In the genomic region with DNA sequence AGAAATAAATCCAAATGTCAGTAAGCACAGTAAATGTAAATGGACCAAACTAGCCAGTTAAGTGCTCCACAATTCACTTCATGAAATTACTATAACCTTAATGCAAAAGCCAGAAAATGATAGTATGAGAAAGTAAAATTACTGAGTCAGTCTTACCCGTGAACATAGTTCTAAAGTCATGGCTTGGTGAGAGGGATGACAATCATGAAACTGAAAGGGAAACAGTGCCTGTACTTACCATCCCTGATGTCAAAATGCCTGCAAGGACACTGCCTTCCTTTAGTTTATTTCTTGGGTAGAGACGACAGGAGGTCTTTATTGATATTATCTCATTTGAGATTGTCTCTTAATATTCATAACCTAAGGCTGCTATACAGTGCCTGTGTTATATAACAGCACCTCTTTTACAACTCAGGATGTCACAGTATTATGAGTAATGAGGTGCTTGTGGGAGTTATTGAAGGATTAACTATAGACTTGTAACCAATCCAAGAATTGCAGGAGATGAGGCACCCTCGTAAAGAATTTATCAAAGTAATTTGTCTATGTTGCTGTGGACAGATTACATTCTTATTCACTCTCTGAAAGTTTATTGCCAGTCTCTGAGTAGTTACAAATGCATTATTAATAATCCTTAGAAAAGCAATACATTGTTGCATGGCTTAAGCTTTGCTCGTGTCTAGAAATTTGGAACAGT, we compare ENCODE assay signal across 12 cellular contexts.
A peak's percentile ranks its signal among the peaks of the same experiment; 100 is the strongest.
DNase-seq lines count a peak whose midpoint lies in the region; ATAC-seq, FAIRE-seq and TF ChIP-seq lines count a peak whose summit lies in the region.
"Had no signal": no experiment of that assay in that cellular context is flagged by ENCODE, and none has a peak within 500 bp of the region (broad histone marks: within the 10 kb centered on the region; RNA-seq: fewer than 3 reads in every experiment).

No MANE protein-coding gene starts in this region.

- H3K9ac ChIP-seq in GM23248 = no peak overlapping the region

- WGBS in GM23248 (ENCODE audit: low coverage in 1 of 2, low lambda C conversion rate in 2 of 2, missing lambda C conversion rate in 2 of 2), 2 experiments = 2 to 4% methylated on average over 4 of the region's 4 CpGs

- no peaks in the 10 kb centered on the region for H3K9me3 ChIP-seq in GM23248 (ENCODE audit: low read depth)

- no peaks in the 10 kb centered on the region for H3F3A ChIP-seq in GM23248 (ENCODE audit: insufficient read depth)

- no peaks in the 10 kb centered on the region for H3K4me1 Mint-ChIP-seq in activated CD8-positive, alpha-beta T cell treated with anti-CD3 and anti-CD28 coated beads for 36 hours (ENCODE audit: low read depth)
- H3K4me1 Mint-ChIP-seq in activated CD8-positive, alpha-beta T cell treated with anti-CD3 and anti-CD28 coated beads, Interleukin-2, amount 10 ng/mL, durations not matched to agents 7 days and 5 days (ENCODE audit: low read depth) = no peaks in the 10 kb centered on the region

- no peak for FAIRE-seq in HTR-8/SVneo (lab: Jason Lieb, UNC)
- FAIRE-seq: A204.1 had no signal

- no peak overlapping the region for H3K4me2 ChIP-seq in GM23248 (ENCODE audit: unreplicated experiment)

- no peak for TF ChIP-seq CTCF in activated CD8-positive, alpha-beta T cell treated with anti-CD3 and anti-CD28 coated beads for 36 hours (IDR thresholded peaks at IDR 0.05)

- no peaks in the 10 kb centered on the region for H3K27me3 ChIP-seq in GM23248 (replicated peaks; ENCODE audit: insufficient read depth)

- CTCF ChIA-PET in activated CD8-positive, alpha-beta T cell treated with anti-CD3 and anti-CD28 coated beads for 36 hours (lab: Charles Lee) = no interaction called here
- CTCF ChIA-PET in activated CD8-positive, alpha-beta T cell treated with anti-CD3 and anti-CD28 coated beads, Interleukin-2, amount 10 ng/mL, durations not matched to agents 7 days and 5 days (lab: Charles Lee) = no interaction called here

- peak; percentile 49 for ATAC-seq in activated CD8-positive, alpha-beta T cell treated with anti-CD3 and anti-CD28 coated beads for 36 hours
- no peak for ATAC-seq in activated CD8-positive, alpha-beta T cell treated with anti-CD3 and anti-CD28 coated beads, Interleukin-2, amount 10 ng/mL, durations not matched to agents 7 days and 5 days

- no peaks in the 10 kb centered on the region for H3K9me3 Mint-ChIP-seq in activated CD8-positive, alpha-beta T cell treated with anti-CD3 and anti-CD28 coated beads for 36 hours
- H3K9me3 Mint-ChIP-seq in activated CD8-positive, alpha-beta T cell treated with anti-CD3 and anti-CD28 coated beads, Interleukin-2, amount 10 ng/mL, durations not matched to agents 7 days and 5 days (ENCODE audit: insufficient read depth) = no peaks in the 10 kb centered on the region

- H3K27me3 Mint-ChIP-seq in activated CD8-positive, alpha-beta T cell treated with anti-CD3 and anti-CD28 coated beads for 36 hours = peaks cover 2% of the 10 kb centered on the region
- H3K27me3 Mint-ChIP-seq in activated CD8-positive, alpha-beta T cell treated with anti-CD3 and anti-CD28 coated beads, Interleukin-2, amount 10 ng/mL, durations not matched to agents 7 days and 5 days (ENCODE audit: low read depth) = peaks cover 8% of the 10 kb centered on the region

- in situ Hi-C loops in GM23248 (cut with MboI) = no loop called here

- no peaks in the 10 kb centered on the region for H3K36me3 Mint-ChIP-seq in activated CD8-positive, alpha-beta T cell treated with anti-CD3 and anti-CD28 coated beads for 36 hours (ENCODE audit: low read depth)
- no peaks in the 10 kb centered on the region for H3K36me3 Mint-ChIP-seq in activated CD8-positive, alpha-beta T cell treated with anti-CD3 and anti-CD28 coated beads, Interleukin-2, amount 10 ng/mL, durations not matched to agents 7 days and 5 days (ENCODE audit: low read depth)

- H3K79me2 ChIP-seq in GM23248 (ENCODE audit: insufficient read depth) = no peaks in the 10 kb centered on the region

- H3K27ac ChIP-seq in GM23248 = no peak overlapping the region

- H4K20me1 ChIP-seq in GM23248 (ENCODE audit: insufficient read depth) = no peaks in the 10 kb centered on the region

- H3K4me3 Mint-ChIP-seq in activated CD8-positive, alpha-beta T cell treated with anti-CD3 and anti-CD28 coated beads for 36 hours = no peak overlapping the region
- H3K4me3 Mint-ChIP-seq in activated CD8-positive, alpha-beta T cell treated with anti-CD3 and anti-CD28 coated beads, Interleukin-2, amount 10 ng/mL, durations not matched to agents 7 days and 5 days = no peak overlapping the region

- intact Hi-C loops in activated CD8-positive, alpha-beta T cell treated with anti-CD3 and anti-CD28 coated beads for 36 hours (cut with micrococcal nuclease) = no loop called here

- no peak overlapping the region for H3K27ac Mint-ChIP-seq in activated CD8-positive, alpha-beta T cell treated with anti-CD3 and anti-CD28 coated beads for 36 hours
- H3K27ac Mint-ChIP-seq in activated CD8-positive, alpha-beta T cell treated with anti-CD3 and anti-CD28 coated beads, Interleukin-2, amount 10 ng/mL, durations not matched to agents 7 days and 5 days = no peak overlapping the region

- no peak overlapping the region for H3K4me3 ChIP-seq in GM23248

- POLR2A ChIA-PET in activated CD8-positive, alpha-beta T cell treated with anti-CD3 and anti-CD28 coated beads for 36 hours (lab: Charles Lee) = no interaction called here
- POLR2A ChIA-PET in activated CD8-positive, alpha-beta T cell treated with anti-CD3 and anti-CD28 coated beads, Interleukin-2, amount 10 ng/mL, durations not matched to agents 7 days and 5 days (lab: Charles Lee) = no interaction called here

- no peak for DNase-seq in activated CD8-positive, alpha-beta T cell treated with anti-CD3 and anti-CD28 coated beads for 36 hours
- DNase-seq in activated CD8-positive, alpha-beta T cell treated with anti-CD3 and anti-CD28 coated beads, Interleukin-2, amount 10 ng/mL, durations not matched to agents 7 days and 5 days = no peak
- peak; percentile 6 for DNase-seq in GM23248
- DNase-seq in HTR-8/SVneo (ENCODE audit: insufficient read length, low spot score) = peak; percentile 5
- peak; percentile 19 for DNase-seq in non-pigmented ciliary epithelial cell (ENCODE audit: low read depth)
- DNase-seq in HuH-7.5 (ENCODE audit: low spot score) = no peak
- no peak for DNase-seq in foreskin melanocyte
- no peak for DNase-seq in cortex of kidney (lab: John Stamatoyannopoulos, UW)
- DNase-seq: activated naive CD4-positive, alpha-beta T cell treated with Interleukin-2 at 50 U/mL for 16 hours; NCI-H2171 treated with DMSO at 0.1 percent for 48 hours; SHP77 treated with DMSO at 0.1 percent for 48 hours had no signal

- no peak overlapping the region for H2AFZ ChIP-seq in GM23248

- H3K4me1 ChIP-seq in GM23248 (ENCODE audit: insufficient read depth) = no peaks in the 10 kb centered on the region

- H3K9me2 ChIP-seq in GM23248 (ENCODE audit: insufficient read depth) = no peaks in the 10 kb centered on the region

- H3K36me3 ChIP-seq in GM23248 (ENCODE audit: low read depth) = no peaks in the 10 kb centered on the region

Comparison
In these comparisons a context has a peak if more than half of its experiments do, and no peak if none do; other contexts are left out.
1. DNase-seq: peak in GM23248 (single experiment), HTR-8/SVneo (single experiment) and non-pigmented ciliary epithelial cell (single experiment); none in activated CD8-positive, alpha-beta T cell treated with anti-CD3 and anti-CD28 coated beads for 36 hours (single experiment), activated CD8-positive, alpha-beta T cell treated with anti-CD3 and anti-CD28 coated beads, Interleukin-2, amount 10 ng/mL, durations not matched to agents 7 days and 5 days (single experiment), HuH-7.5 (single experiment), foreskin melanocyte (single experiment) and cortex of kidney (single experiment).